8 cellular contexts compared by ENCODE assay signal in genomic region chr17:81239714-81240555, GRCh38. TPM values are rescaled to one million over a fixed set of nuclear protein-coding genes. Genes with fewer than 3 reads are reported as not detected.
DNase-seq lines count a peak whose midpoint lies in the region; ATAC-seq and TF ChIP-seq lines count a peak whose summit lies in the region.

No MANE protein-coding gene starts in this region.

- peak overlapping the region; percentile 92 for H3K23ac ChIP-seq in IMR-90 (ENCODE audit: low read depth, low read length)

- H4K5ac ChIP-seq in IMR-90 (ENCODE audit: low read depth, low read length): peak overlapping the region; percentile 74

- H2AK5ac ChIP-seq in IMR-90 (ENCODE audit: low read depth, low read length): peak overlapping the region; percentile 91

- peak overlapping the region; percentile 72 for H4K91ac ChIP-seq in IMR-90 (ENCODE audit: insufficient read depth, low read depth, low read length)

- H3K9me1 ChIP-seq in IMR-90 (ENCODE audit: insufficient read depth, low read length): peaks cover 11% of the 10 kb centered on the region; the same call in 1 of the 2 replicates

- H3K4me3 ChIP-seq in CD8-positive, alpha-beta memory T cell (ENCODE audit: low read length): peak overlapping the region; percentile 74
- H3K4me3 ChIP-seq in IMR-90 (ENCODE audit: insufficient read depth, low read depth, low read length): peak overlapping the region; percentile 71
- H3K4me3 ChIP-seq in fibroblast of lung (replicated peaks in 1 of 4; ENCODE audit: control extremely low read depth in 1 of 4, insufficient read depth in 1 of 4, low read depth in 3 of 4, low read length in 4 of 4): peak overlapping the region; percentile 73 to 91 (median 82)
- H3K4me3 ChIP-seq in psoas muscle: peak overlapping the region; percentile 91

- H3K79me2 ChIP-seq in fibroblast of lung (ENCODE audit: control insufficient read depth, insufficient read depth, low read length): peaks cover 40% of the 10 kb centered on the region

- H4K20me1 ChIP-seq in IMR-90 (ENCODE audit: insufficient read depth, low read length): peaks cover 41% of the 10 kb centered on the region
- H4K20me1 ChIP-seq in fibroblast of lung (ENCODE audit: control insufficient read depth, extremely low read depth, insufficient read depth, low read length): no peaks in the 10 kb centered on the region

- peak overlapping the region; percentile 29 to 96 (median 85) for H3K27ac Mint-ChIP-seq in CD8-positive, alpha-beta memory T cell

- TF ChIP-seq POLR2A in IMR-90 (IDR thresholded peaks at IDR 0.05; ENCODE audit: low read depth, low read length): no peak

- H3K4me2 ChIP-seq in IMR-90 (ENCODE audit: low read depth, low read length) (peak overlapping the region; percentile 97), fibroblast of lung (ENCODE audit: extremely low read depth, insufficient read depth, low read length) (peak overlapping the region; percentile 67)

- H3K4me3 Mint-ChIP-seq in CD8-positive, alpha-beta memory T cell: peak overlapping the region; percentile 88 to 95 (median 90)

- H3K36me3 ChIP-seq in CD8-positive, alpha-beta memory T cell (ENCODE audit: insufficient read depth, low read length): no peaks in the 10 kb centered on the region
- H3K36me3 ChIP-seq in IMR-90 (ENCODE audit: control insufficient read depth, insufficient read depth, low read length) (peaks cover 1% of the 10 kb centered on the region; the same call in 1 of the 2 replicates), fibroblast of lung (ENCODE audit: control insufficient read depth, insufficient read depth, low read length) (peaks cover 12% of the 10 kb centered on the region), psoas muscle (ENCODE audit: insufficient read depth in 1 of 2, low read depth in 1 of 2) (peaks cover 0 to 20% of the 10 kb centered on the region in 2 donors)

- POLR2A ChIA-PET in CD8-positive, alpha-beta memory T cell (lab: Charles Lee): interaction anchor here (1.0 to 2.2 kb wide), 3 partner anchors 15 to 273 kb away, joined by 6 to 44 read pairs (median 9); partner anchors contain the start of genes ACTG1, CEP131 and SLC38A10
- POLR2A ChIA-PET in IMR-90 (lab: Charles Lee; ENCODE audit: unreplicated experiment): no interaction called here

- TF ChIP-seq RAD21 in IMR-90 (IDR thresholded peaks at IDR 0.05; ENCODE audit: low read length): no peak

- peaks cover 28% of the 10 kb centered on the region for H3K4me1 ChIP-seq in CD8-positive, alpha-beta memory T cell (ENCODE audit: insufficient read depth, low read length)
- H3K4me1 ChIP-seq in IMR-90 (ENCODE audit: control insufficient read depth, insufficient read depth, low read length) (peaks cover 16% of the 10 kb centered on the region), fibroblast of lung (ENCODE audit: control insufficient read depth, extremely low read depth, insufficient read depth, low read length) (peaks cover 7% of the 10 kb centered on the region), psoas muscle (peaks cover 20% of the 10 kb centered on the region)

- peaks cover 29 to 82% of the 10 kb centered on the region in 2 experiments for H3K79me1 ChIP-seq in IMR-90 (ENCODE audit: low read depth in 1 of 2, low read length in 2 of 2)

- H3K27me3 Mint-ChIP-seq in CD8-positive, alpha-beta memory T cell: peaks cover 0 to 2% of the 10 kb centered on the region in 2 donors

- 21% methylated on average over 7 of the region's 37 CpGs; no CpG with 5 or more reads in 1 of the 2 experiments for WGBS in IMR-90 (ENCODE audit: extremely low coverage in 2 of 2, insufficient read length in 1 of 2), 2 experiments
- 15 to 18% (median 15%) methylated on average over 37 of the region's 37 CpGs for WGBS in psoas muscle, 3 donors

- peak overlapping the region; percentile 79 for H3K56ac ChIP-seq in IMR-90 (ENCODE audit: extremely low read depth, insufficient read depth, low read length)

- H3K27ac ChIP-seq in CD8-positive, alpha-beta memory T cell (ENCODE audit: low read depth, low read length): peak overlapping the region; percentile 54
- H3K27ac ChIP-seq in IMR-90 (ENCODE audit: insufficient read depth, low read length): peak overlapping the region; percentile 90
- peak overlapping the region; percentile 59 for H3K27ac ChIP-seq in fibroblast of lung (ENCODE audit: insufficient read depth, low read length)
- peak overlapping the region; percentile 96 for H3K27ac ChIP-seq in psoas muscle

- peak overlapping the region; percentile 96 for H3K4ac ChIP-seq in IMR-90 (ENCODE audit: low read depth, low read length)

- intact Hi-C loops in IMR-90 (cut with micrococcal nuclease) (no loop called here), psoas muscle (cut with DNase I) (loop anchor here in 1 of 2 donors (10.0 kb wide), 1 partner anchor 215 kb away; no protein-coding TSS in a partner anchor)

- H3K36me3 Mint-ChIP-seq in CD8-positive, alpha-beta memory T cell: peaks cover 0 to 18% (median 0%) of the 10 kb centered on the region in 3 donors

- no peak for ATAC-seq in IMR-90 (ENCODE audit: low read depth)
- peak in 1 of 4 donors; percentile 1 for ATAC-seq in psoas muscle
- ATAC-seq in HG03175 (IDR thresholded peaks at IDR 0.05; ENCODE audit: unreplicated experiment): no peak
- no peak for ATAC-seq in HG03571 (IDR thresholded peaks at IDR 0.05; ENCODE audit: unreplicated experiment)
- ATAC-seq in GM18909 (IDR thresholded peaks at IDR 0.05; ENCODE audit: poor library complexity, unreplicated experiment): no peak

- DNase-seq in CD8-positive, alpha-beta memory T cell: peak in 4 of 5 donors; percentile 17 to 65 (median 28)
- peak; percentile 6 for DNase-seq in IMR-90
- DNase-seq in activated CD8-positive, alpha-beta memory T cell treated with anti-CD3 and anti-CD28 coated beads for 24 hours: peak; percentile 81
- no peak for DNase-seq in fibroblast of lung (ENCODE audit: low read depth in 2 of 2)
- DNase-seq in psoas muscle: no peak

- H3K9ac ChIP-seq in IMR-90 (ENCODE audit: low read depth, low read length) (peak overlapping the region; percentile 93), fibroblast of lung (ENCODE audit: insufficient read depth, low read length) (peak overlapping the region; percentile 77)

- H3K18ac ChIP-seq in IMR-90 (ENCODE audit: low read depth, low read length): peak overlapping the region; percentile 34

- H3K14ac ChIP-seq in IMR-90 (replicated peaks; ENCODE audit: low read depth, low read length): peak overlapping the region; percentile 90

- H2AFZ ChIP-seq in IMR-90 (replicated peaks; ENCODE audit: low read length, poor library complexity) (peak overlapping the region; percentile 98), fibroblast of lung (ENCODE audit: low read length) (no peak overlapping the region)

- H2BK120ac ChIP-seq in IMR-90 (ENCODE audit: low read depth, low read length): peak overlapping the region; percentile 75

- H3K27me3 ChIP-seq in CD8-positive, alpha-beta memory T cell (ENCODE audit: insufficient read depth, low read length, poor library complexity, severe bottlenecking): no peaks in the 10 kb centered on the region
- H3K27me3 ChIP-seq in IMR-90 (ENCODE audit: control insufficient read depth, insufficient read depth, low read length) (no peaks in the 10 kb centered on the region), fibroblast of lung (ENCODE audit: control insufficient read depth, insufficient read depth, low read length) (no peaks in the 10 kb centered on the region), psoas muscle (ENCODE audit: insufficient read depth in 3 of 3, low read length in 2 of 3) (no peaks in the 10 kb centered on the region)

- H3K9me3 Mint-ChIP-seq in CD8-positive, alpha-beta memory T cell: no peaks in the 10 kb centered on the region

- H3K4me1 Mint-ChIP-seq in CD8-positive, alpha-beta memory T cell: peaks cover 31 to 60% (median 39%) of the 10 kb centered on the region in 3 donors

- dilution Hi-C loops in IMR-90 (cut with HindIII; ENCODE audit: low sequenced_read_pairs, unreplicated experiment): no loop called here

- in situ Hi-C loops in IMR-90 (cut with MboI; ENCODE audit: low sequenced_read_pairs): no loop called here

- no peak overlapping the region for H2BK20ac ChIP-seq in IMR-90 (ENCODE audit: low read depth, low read length)

- TF ChIP-seq CTCF in IMR-90 (conservative IDR thresholded peaks at IDR 0.05; ENCODE audit: low read depth, low read length): no peak
- no peak for TF ChIP-seq CTCF in fibroblast of lung (conservative IDR thresholded peaks at IDR 0.05 in 1 of 2, IDR thresholded peaks at IDR 0.05 in 1 of 2; ENCODE audit: low read depth in 1 of 2, low read length in 2 of 2)
- no peak for TF ChIP-seq CTCF in psoas muscle (IDR thresholded peaks at IDR 0.05)

- H4K8ac ChIP-seq in IMR-90 (ENCODE audit: low read depth in 2 of 2, low read length in 2 of 2): peak overlapping the region; percentile 50 to 94; a peak in 3 of 4 replicates

- no peaks in the 10 kb centered on the region for H3K9me3 ChIP-seq in CD8-positive, alpha-beta memory T cell (ENCODE audit: low read length)
- H3K9me3 ChIP-seq in IMR-90 (ENCODE audit: control insufficient read depth, insufficient read depth, low read length) (no peaks in the 10 kb centered on the region), fibroblast of lung (ENCODE audit: control insufficient read depth, insufficient read depth, low read depth, low read length) (no peaks in the 10 kb centered on the region), psoas muscle (no peaks in the 10 kb centered on the region)

- H2BK15ac ChIP-seq in IMR-90 (ENCODE audit: low read depth, low read length): no peak overlapping the region; the same call in 2 of the 3 replicates

- peak overlapping the region; percentile 99 for H2AK9ac ChIP-seq in IMR-90 (replicated peaks; ENCODE audit: low read depth, low read length, poor library complexity)

- BruUV-seq in IMR-90 (replicated peaks; lab: Mats Ljungman, UMichigan): TSS peak; percentile 40

- H2BK5ac ChIP-seq in IMR-90 (ENCODE audit: low read depth, low read length, poor library complexity, severe bottlenecking): peak overlapping the region; percentile 67

- CTCF ChIA-PET in CD8-positive, alpha-beta memory T cell (lab: Charles Lee): interaction anchor here (0.9 to 1.1 kb wide), 3 partner anchors 10 to 361 kb away, joined by 3 read pairs; no protein-coding TSS in a partner anchor
- CTCF ChIA-PET in IMR-90 (lab: Yijun Ruan, JAX): interaction anchor here (1.0 to 1.1 kb wide), 2 partner anchors 15 to 245 kb away, joined by 3 read pairs; no protein-coding TSS in a partner anchor

RNA-seq across cellular contexts. Expression of gene NDUFAF8, which starts 0.8 kb away (rescaled TPM):
- 100 to 1,000 TPM; 136 to 138 TPM for total RNA-seq in CD8-positive, alpha-beta memory T cell
- polyA plus RNA-seq in CD8-positive, alpha-beta memory T cell: 76.4 TPM
- 11.1 and 21.1 TPM in 2 replicates for total RNA-seq in IMR-90 (2012; rRNA removed)
- 65.0 and 80.0 TPM in 2 replicates for polyA plus RNA-seq in IMR-90 (2012; rRNA removed)
- 64.0 and 137 TPM in 2 replicates for polyA plus RNA-seq in IMR-90 (2012; cell fraction: cytosol; rRNA removed)
- 31.0 and 41.1 TPM in 2 replicates for polyA plus RNA-seq in IMR-90 (2012; cell fraction: nucleus; rRNA removed; ENCODE audit: low replicate concordance)
- total RNA-seq in fibroblast of lung: 30.6 and 41.9 TPM in 2 replicates
- polyA plus RNA-seq in fibroblast of lung: 102 and 111 TPM in 2 replicates
- polyA plus RNA-seq in fibroblast of lung (2012): 146 and 231 TPM in 2 replicates
- 0.85 TPM in 1 of 2 replicates, not detected in the other for polyA minus RNA-seq in fibroblast of lung (ENCODE audit: low replicate concordance)
- 10 to 100 TPM; 45.6 to 58.5 (median 55.0) TPM for total RNA-seq in psoas muscle
- polyA plus RNA-seq in psoas muscle: 10 to 100 TPM; 42.4 to 63.8 (median 54.9) TPM

RNA-seq across cellular contexts. Expression of gene TEPSIN, which starts 1.1 kb away (rescaled TPM):
- total RNA-seq in CD8-positive, alpha-beta memory T cell: 10 to 100 TPM; 41.2 to 44.2 TPM
- 6.2 TPM for polyA plus RNA-seq in CD8-positive, alpha-beta memory T cell
- total RNA-seq in IMR-90 (2012; rRNA removed): 3.2 and 3.3 TPM in 2 replicates
- polyA plus RNA-seq in IMR-90 (2012; rRNA removed): 28.1 and 36.1 TPM in 2 replicates
- polyA plus RNA-seq in IMR-90 (2012; cell fraction: cytosol; rRNA removed): 9.0 and 13.3 TPM in 2 replicates
- 230 and 545 TPM in 2 replicates for polyA plus RNA-seq in IMR-90 (2012; cell fraction: nucleus; rRNA removed; ENCODE audit: low replicate concordance)
- total RNA-seq in fibroblast of lung: 11.2 and 11.3 TPM in 2 replicates
- polyA plus RNA-seq in fibroblast of lung: 5.6 and 6.8 TPM in 2 replicates
- polyA plus RNA-seq in fibroblast of lung (2012): 7.2 and 10.4 TPM in 2 replicates
- polyA minus RNA-seq in fibroblast of lung (ENCODE audit: low replicate concordance): 4.0 and 15.4 TPM in 2 replicates
- 10 to 100 TPM; 10.9 to 22.1 (median 11.8) TPM for total RNA-seq in psoas muscle
- polyA plus RNA-seq in psoas muscle: 10 to 100 TPM; 11.2 to 14.3 (median 13.6) TPM

RNA-seq across cellular contexts. Expression of gene CEP131, which starts 17.2 kb away (rescaled TPM):
- total RNA-seq in CD8-positive, alpha-beta memory T cell: 10 to 100 TPM; 13.2 to 13.3 TPM
- polyA plus RNA-seq in CD8-positive, alpha-beta memory T cell: 6.5 TPM
- total RNA-seq in IMR-90 (2012; rRNA removed): 4.8 and 5.3 TPM in 2 replicates
- polyA plus RNA-seq in IMR-90 (2012; rRNA removed): 9.6 and 12.3 TPM in 2 replicates
- 11.3 and 16.9 TPM in 2 replicates for polyA plus RNA-seq in IMR-90 (2012; cell fraction: cytosol; rRNA removed)
- polyA plus RNA-seq in IMR-90 (2012; cell fraction: nucleus; rRNA removed; ENCODE audit: low replicate concordance): 57.2 and 102 TPM in 2 replicates
- 7.4 and 8.5 TPM in 2 replicates for total RNA-seq in fibroblast of lung
- polyA plus RNA-seq in fibroblast of lung: 2.0 and 3.3 TPM in 2 replicates
- 5.5 and 8.2 TPM in 2 replicates for polyA plus RNA-seq in fibroblast of lung (2012)
- polyA minus RNA-seq in fibroblast of lung (ENCODE audit: low replicate concordance): 0.86 and 2.9 TPM in 2 replicates
- 1 to 10 TPM; 3.7 to 8.6 (median 6.0) TPM for total RNA-seq in psoas muscle
- 1 to 10 TPM; 4.6 to 5.7 (median 4.9) TPM for polyA plus RNA-seq in psoas muscle

RNA-seq across cellular contexts. Expression of gene SLC38A10, which starts 55.2 kb away (rescaled TPM):
- total RNA-seq in CD8-positive, alpha-beta memory T cell: 10 to 100 TPM; 49.0 to 51.0 TPM
- polyA plus RNA-seq in CD8-positive, alpha-beta memory T cell: 71.1 TPM
- total RNA-seq in IMR-90 (2012; rRNA removed) (12.7 and 14.2 TPM in 2 replicates), fibroblast of lung (53.2 and 60.4 TPM in 2 replicates), psoas muscle (10 to 100 TPM; 16.7 to 23.9 (median 18.6) TPM)
- polyA plus RNA-seq in IMR-90 (2012; rRNA removed) (46.7 and 53.2 TPM in 2 replicates), fibroblast of lung (17.8 and 23.6 TPM in 2 replicates), psoas muscle (10 to 100 TPM; 16.9 to 40.6 (median 33.0) TPM)
- polyA plus RNA-seq in IMR-90 (2012; cell fraction: cytosol; rRNA removed): 40.4 and 68.1 TPM in 2 replicates
- 86.4 and 189 TPM in 2 replicates for polyA plus RNA-seq in IMR-90 (2012; cell fraction: nucleus; rRNA removed; ENCODE audit: low replicate concordance)
- 34.2 and 48.6 TPM in 2 replicates for polyA plus RNA-seq in fibroblast of lung (2012)
- polyA minus RNA-seq in fibroblast of lung (ENCODE audit: low replicate concordance): 45.3 and 99.0 TPM in 2 replicates

Comparison
In these comparisons a context has a peak if more than half of its experiments do, and no peak if none do; other contexts are left out.
1. DNase-seq: peak in CD8-positive, alpha-beta memory T cell (4 of 5), IMR-90 (single experiment) and activated CD8-positive, alpha-beta memory T cell treated with anti-CD3 and anti-CD28 coated beads for 24 hours (single experiment); none in fibroblast of lung (0 of 2) and psoas muscle (0 of 2).
2. Peak in every context shown above with its lines, with median percentiles within 50 percentile points of each other: H3K27ac ChIP-seq and H3K4me3 ChIP-seq.